ENCODE assay signal across 26 cellular contexts in the genomic region with DNA sequence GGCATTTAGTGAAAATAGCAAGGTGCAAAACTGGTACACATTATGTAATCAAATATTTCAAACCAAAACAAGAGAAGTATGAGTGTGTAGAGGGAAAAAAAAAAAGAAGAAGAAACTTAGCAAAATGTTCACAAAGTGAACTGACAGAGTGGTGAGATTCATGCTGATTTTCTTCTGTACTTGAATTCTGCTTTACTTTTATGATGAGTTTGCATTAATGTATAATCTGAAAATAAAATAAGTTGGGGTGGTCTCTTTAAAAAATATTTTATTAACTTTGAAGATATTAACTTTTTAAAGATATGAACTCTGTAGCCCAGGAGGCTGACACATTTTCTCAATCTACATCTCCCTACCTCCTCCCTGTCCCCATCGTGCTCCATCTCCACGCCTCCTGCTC.
"Had no signal": no experiment of that assay in that cellular context is flagged by ENCODE, and none has a peak within 500 bp of the region (broad histone marks: within the 10 kb centered on the region; RNA-seq: fewer than 3 reads in every experiment).

No MANE protein-coding gene starts in this region.

- H3K4me1 ChIP-seq: colonic mucosa had no signal

- H3K36me3 ChIP-seq: colonic mucosa, esophagus squamous epithelium, gastrocnemius medialis, heart right ventricle, left lung, lower lobe of right lung had no signal

- H3K27me3 ChIP-seq: colonic mucosa, esophagus squamous epithelium, gastrocnemius medialis, heart right ventricle, left lung had no signal

- DNase-seq: colonic mucosa; cortex of kidney; effector CD8-positive, alpha-beta T cell; effector memory CD8-positive, alpha-beta T cell; endodermal cell; erythroblast; esophagus squamous epithelium; foreskin fibroblast; foreskin melanocyte; gastrocnemius medialis; glutamatergic neuron; head of caudate nucleus; heart right ventricle; left cardiac atrium; left lung; left ventricle myocardium superior; lower lobe of right lung; mesenchymal stem cell; mucosa of descending colon had no signal

- H3K4me3 Mint-ChIP-seq: dendritic cell treated with granulocyte-macrophage colony-stimulating factor and Interleukin-4, amounts not matched to agents 40 ng/mL and 50 ng/mL, for 4 days; effector memory CD8-positive, alpha-beta T cell; endodermal cell; mesothelial cell of epicardium had no signal

- H3K27ac ChIP-seq: colonic mucosa, epithelial cell of prostate, esophagus squamous epithelium, gastrocnemius medialis, heart right ventricle, left lung, lower lobe of right lung had no signal

- ATAC-seq: effector memory CD8-positive, alpha-beta T cell; esophagus mucosa; gastrocnemius medialis; heart right ventricle; left cardiac atrium; left lung; left ventricle myocardium superior; lower lobe of right lung; mucosa of descending colon had no signal

- H3K9me3 ChIP-seq: colonic mucosa, esophagus squamous epithelium, gastrocnemius medialis, heart right ventricle, left lung, lower lobe of right lung, mucosa of descending colon had no signal

- FAIRE-seq: endometrium, islet of Langerhans, keratinocyte had no signal

- H3K4me3 ChIP-seq: colonic mucosa, esophagus squamous epithelium, gastrocnemius medialis, heart right ventricle, left lung, lower lobe of right lung, mucosa of descending colon had no signal

- H3K27ac Mint-ChIP-seq: dendritic cell treated with granulocyte-macrophage colony-stimulating factor and Interleukin-4, amounts not matched to agents 40 ng/mL and 50 ng/mL, for 4 days; effector memory CD8-positive, alpha-beta T cell; endodermal cell; mesothelial cell of epicardium had no signal

- H3K36me3 Mint-ChIP-seq: mesothelial cell of epicardium had no signal

- H3K9me3 Mint-ChIP-seq: dendritic cell treated with granulocyte-macrophage colony-stimulating factor and Interleukin-4, amounts not matched to agents 40 ng/mL and 50 ng/mL, for 4 days; effector memory CD8-positive, alpha-beta T cell; endodermal cell; mesothelial cell of epicardium had no signal

- H3K27me3 Mint-ChIP-seq: dendritic cell treated with granulocyte-macrophage colony-stimulating factor and Interleukin-4, amounts not matched to agents 40 ng/mL and 50 ng/mL, for 4 days had no signal
